10 cellular contexts compared by ENCODE assay signal in genomic region chr1:235297579-235297978, GRCh38. TPM values are rescaled to one million over a fixed set of nuclear protein-coding genes. Genes with fewer than 3 reads are reported as not detected.
DNase-seq lines count a peak whose midpoint lies in the region; FAIRE-seq and TF ChIP-seq lines count a peak whose summit lies in the region.
"Had no signal": no experiment of that assay in that cellular context is flagged by ENCODE, and none has a peak within 500 bp of the region (broad histone marks: within the 10 kb centered on the region; RNA-seq: fewer than 3 reads in every experiment).

No MANE protein-coding gene starts in this region.

- TF ChIP-seq CTCF in mammary epithelial cell (conservative IDR thresholded peaks at IDR 0.05 in 1 of 2, IDR thresholded peaks at IDR 0.05 in 1 of 2; ENCODE audit: extremely low read depth in 1 of 2, insufficient read depth in 1 of 2, low read depth in 1 of 2, low read length in 2 of 2), result no peak
- TF ChIP-seq CTCF in MCF 10A (IDR thresholded peaks at IDR 0.05; ENCODE audit: unreplicated experiment), result no peak
- TF ChIP-seq CTCF in choroid plexus epithelial cell (conservative IDR thresholded peaks at IDR 0.05; ENCODE audit: low read depth, low read length), result no peak
- TF ChIP-seq CTCF in suprapubic skin (IDR thresholded peaks at IDR 0.05), result no peak
- no peak for TF ChIP-seq CTCF in tibial nerve (IDR thresholded peaks at IDR 0.05)

- H3K36me3 ChIP-seq in mammary epithelial cell (ENCODE audit: insufficient read depth, low read length), result no peaks in the 10 kb centered on the region
- H3K36me3 ChIP-seq in SJSA1, result no peaks in the 10 kb centered on the region
- H3K36me3 ChIP-seq in suprapubic skin, result no peaks in the 10 kb centered on the region
- no peaks in the 10 kb centered on the region for H3K36me3 ChIP-seq in tibial nerve

- H3K27me3 Mint-ChIP-seq in MCF 10A (ENCODE audit: insufficient read depth, unreplicated experiment), result no peaks in the 10 kb centered on the region

- POLR2A ChIA-PET in MCF 10A (lab: Yijun Ruan, JAX), result no interaction called here

- 65% methylated on average over 3 of the region's 3 CpGs for WGBS in mammary epithelial cell (ENCODE audit: low coverage, missing lambda C conversion rate)
- WGBS in suprapubic skin, result 62% methylated on average over 3 of the region's 3 CpGs
- 59 to 79% methylated on average over 3 of the region's 3 CpGs for whole genome bisulfite sequencing in tibial nerve, 2 donors

- CTCF ChIA-PET in mammary epithelial cell (lab: Charles Lee; ENCODE audit: low non-redundant PET) (no interaction called here), MCF 10A (lab: Yijun Ruan, JAX) (interaction anchor here (1.4 kb wide), 1 partner anchor 14 kb away, joined by 4 read pairs; no protein-coding TSS in a partner anchor)

- H3K4me1 ChIP-seq in mammary epithelial cell (ENCODE audit: insufficient read depth, low read length) (peaks cover 12% of the 10 kb centered on the region), SJSA1 (replicated peaks) (peaks cover 36% of the 10 kb centered on the region), suprapubic skin (peaks cover 26% of the 10 kb centered on the region), tibial nerve (peaks cover 0 to 42% (median 8%) of the 10 kb centered on the region in 4 donors)

- peak; percentile 67 for DNase-seq in mammary epithelial cell
- DNase-seq in MCF 10A (ENCODE audit: unreplicated experiment), result no peak
- peak in 1 of 2 experiments; percentile 70 for DNase-seq in SJSA1 (ENCODE audit: low read depth in 1 of 2, low spot score in 2 of 2)
- peak; percentile 86 for DNase-seq in choroid plexus epithelial cell (ENCODE audit: low read depth)
- no peak for DNase-seq in NCI-H1694 treated with DMSO at 0.1 percent for 48 hours (lab: John Stamatoyannopoulos, UW)
- no peak for DNase-seq in suprapubic skin (ENCODE audit: low spot score in 2 of 2)
- DNase-seq in GM12891 (ENCODE audit: insufficient read length, low spot score), result no peak
- DNase-seq in tibial nerve (ENCODE audit: low spot score in 2 of 2), result no peak
- DNase-seq: left colon; NK-92 treated with Interleukin-12 subunit alpha and Interleukin-12 subunit beta, amount 100 ng/mL, for 24 hours had no signal

- no peak overlapping the region for H2AFZ ChIP-seq in mammary epithelial cell (ENCODE audit: low read depth, low read length)

- in situ Hi-C loops in mammary epithelial cell (cut with MboI; ENCODE audit: low sequenced_read_pairs in 2 of 2), result no loop called here

- peaks cover 7% of the 10 kb centered on the region for H3K9me3 Mint-ChIP-seq in MCF 10A (ENCODE audit: unreplicated experiment)

- H3K4me3 Mint-ChIP-seq in MCF 10A (ENCODE audit: unreplicated experiment), result no peak overlapping the region

- BruUV-seq in mammary epithelial cell (replicated peaks; lab: Mats Ljungman, UMichigan) (no TSS peak), MCF 10A (replicated peaks; lab: Mats Ljungman, UMichigan) (no TSS peak)

- no peak for TF ChIP-seq POLR2A in suprapubic skin (IDR thresholded peaks at IDR 0.05)
- TF ChIP-seq POLR2A in GM12891 (IDR thresholded peaks at IDR 0.05; ENCODE audit: low read depth, low read length), result no peak
- no peak for TF ChIP-seq POLR2A in tibial nerve (IDR thresholded peaks at IDR 0.05)

- H3K27me3 ChIP-seq in mammary epithelial cell (ENCODE audit: insufficient read depth, low read length) (no peaks in the 10 kb centered on the region), SJSA1 (replicated peaks) (no peaks in the 10 kb centered on the region), suprapubic skin (no peaks in the 10 kb centered on the region), tibial nerve (no peaks in the 10 kb centered on the region)

- no peak overlapping the region for H3K27ac Mint-ChIP-seq in MCF 10A (ENCODE audit: low read depth, unreplicated experiment)

- no peak for FAIRE-seq in GM12891 (lab: Jason Lieb, UNC)

- dilution Hi-C loops in mammary epithelial cell (cut with HindIII; ENCODE audit: low sequenced_read_pairs), result no loop called here

- intact Hi-C loops in mammary epithelial cell (cut with micrococcal nuclease), result no loop called here
- intact Hi-C loops in MCF 10A (cut with micrococcal nuclease), result no loop called here

- H3K27ac ChIP-seq in mammary epithelial cell (ENCODE audit: insufficient read depth, low read depth, low read length), result no peak overlapping the region
- H3K27ac ChIP-seq in SJSA1, result peak overlapping the region; percentile 50
- no peak overlapping the region for H3K27ac ChIP-seq in suprapubic skin
- no peak overlapping the region for H3K27ac ChIP-seq in tibial nerve

- peaks cover 21% of the 10 kb centered on the region for H3K4me1 Mint-ChIP-seq in MCF 10A (ENCODE audit: insufficient read depth, unreplicated experiment)

- peaks cover 7% of the 10 kb centered on the region for H3K36me3 Mint-ChIP-seq in MCF 10A (ENCODE audit: insufficient read depth, unreplicated experiment)

- H3K9me3 ChIP-seq in mammary epithelial cell (replicated peaks; ENCODE audit: insufficient read depth, low read length) (no peaks in the 10 kb centered on the region), SJSA1 (replicated peaks) (no peaks in the 10 kb centered on the region), suprapubic skin (no peaks in the 10 kb centered on the region), tibial nerve (no peaks in the 10 kb centered on the region)

- H3K79me2 ChIP-seq in mammary epithelial cell (ENCODE audit: insufficient read depth, low read length), result peaks cover 88% of the 10 kb centered on the region

- H4K20me1 ChIP-seq in mammary epithelial cell (ENCODE audit: insufficient read depth, low read length), result peaks cover 2% of the 10 kb centered on the region

- no peak overlapping the region for H3K9ac ChIP-seq in mammary epithelial cell (ENCODE audit: insufficient read depth, low read length)

- peak overlapping the region; percentile 19 for H3K4me2 ChIP-seq in mammary epithelial cell (ENCODE audit: insufficient read depth, low read depth, low read length)

- H3K4me3 ChIP-seq in mammary epithelial cell (replicated peaks in 1 of 3; ENCODE audit: insufficient read depth in 1 of 3, low read depth in 2 of 3, low read length in 3 of 3), result no peak overlapping the region
- H3K4me3 ChIP-seq in SJSA1, result no peak overlapping the region
- H3K4me3 ChIP-seq in choroid plexus epithelial cell (ENCODE audit: low read depth, low read length), result no peak overlapping the region
- no peak overlapping the region for H3K4me3 ChIP-seq in suprapubic skin
- H3K4me3 ChIP-seq in tibial nerve, result no peak overlapping the region

- no peak for TF ChIP-seq EP300 in suprapubic skin (IDR thresholded peaks at IDR 0.05)
- no peak for TF ChIP-seq EP300 in tibial nerve (IDR thresholded peaks at IDR 0.05)

TF ChIP-seq in GM12891, 5 proteins besides CTCF, POLR2A, EP300 and RAD21:
- no peak for TF ChIP-seq SPI1 (IDR thresholded peaks at IDR 0.05; ENCODE audit: low read depth, low read length)
- TF ChIP-seq PAX5 (IDR thresholded peaks at IDR 0.05; ENCODE audit: insufficient read depth, low read length, severe bottlenecking), result no peak
- TF ChIP-seq POU2F2 (IDR thresholded peaks at IDR 0.05; ENCODE audit: low read depth, low read length), result no peak
- TF ChIP-seq TAF1 (IDR thresholded peaks at IDR 0.05; ENCODE audit: low read depth, low read length), result no peak
- TF ChIP-seq POLR2AphosphoS5 (IDR thresholded peaks at IDR 0.05; ENCODE audit: low read depth, low read length), result no peak

RNA-seq across cellular contexts. Expression of gene ARID4B, which starts 30.4 kb away (rescaled TPM):
- total RNA-seq in mammary epithelial cell (10 to 100 TPM; 20.5 to 24.6 TPM), MCF 10A (2022) (48.7 and 61.0 TPM in 2 replicates), suprapubic skin (10 to 100 TPM; 21.4 to 62.7 (median 31.8) TPM), tibial nerve (10 to 100 TPM; 41.6 to 58.8 (median 46.8) TPM)
- polyA plus RNA-seq in mammary epithelial cell, result 4.9 TPM
- 121 TPM for polyA minus RNA-seq in mammary epithelial cell
- total RNA-seq in SJSA1 (2014; rRNA removed; shearing (Covaris generic)), result 25.1 and 28.3 TPM in 2 replicates
- 17.9 TPM for polyA plus RNA-seq in GM12891 (2012; ENCODE audit: low read depth, missing spikeins)

RNA-seq across cellular contexts. Expression of gene GGPS1, which starts 30.8 kb away (rescaled TPM):
- 10 to 100 TPM; 35.8 to 37.9 TPM for total RNA-seq in mammary epithelial cell
- polyA plus RNA-seq in mammary epithelial cell, result 18.0 TPM
- polyA minus RNA-seq in mammary epithelial cell, result 37.6 TPM
- total RNA-seq in MCF 10A (2022), result 56.5 and 74.8 TPM in 2 replicates
- total RNA-seq in SJSA1 (2014; rRNA removed; shearing (Covaris generic)), result 26.9 and 32.7 TPM in 2 replicates
- 10 to 100 TPM; 18.9 to 26.5 (median 21.4) TPM for total RNA-seq in suprapubic skin
- polyA plus RNA-seq in GM12891 (2012; ENCODE audit: low read depth, missing spikeins), result 13.6 TPM
- total RNA-seq in tibial nerve, result 10 to 100 TPM; 12.9 to 26.2 (median 15.7) TPM

Comparison
In these comparisons a context has a peak if more than half of its experiments do, and no peak if none do; other contexts are left out.
1. DNase-seq: peak in mammary epithelial cell (single experiment) and choroid plexus epithelial cell (single experiment); none in MCF 10A (single experiment), NCI-H1694 treated with DMSO at 0.1 percent for 48 hours (single experiment), suprapubic skin (0 of 2), GM12891 (single experiment) and tibial nerve (0 of 2).